8 cellular contexts compared by ENCODE assay signal in genomic region chr20:1802385-1803215, GRCh38.
DNase-seq lines count a peak whose midpoint lies in the region; ATAC-seq and TF ChIP-seq lines count a peak whose summit lies in the region.

No MANE protein-coding gene starts in this region.

- H3K4me3 Mint-ChIP-seq in mesothelial cell of epicardium, result peak overlapping the region; percentile 78
- peak overlapping the region; percentile 73 for H3K4me3 Mint-ChIP-seq in stimulated activated naive CD8-positive, alpha-beta T cell treated with anti-CD3 and anti-CD28 coated beads, Interleukin-15, Interleukin-2, amounts not matched to agents 100 ng/mL and 50 ng/mL, for 24 hours

- TF ChIP-seq CTCF in WI38 (IDR thresholded peaks at IDR 0.05; ENCODE audit: low read depth, low read length) (peak; percentile 57), epithelial cell of esophagus (IDR thresholded peaks at IDR 0.05; ENCODE audit: insufficient read depth, low read depth, low read length, missing control alignments) (peak; percentile 79), mesothelial cell of epicardium (IDR thresholded peaks at IDR 0.05; ENCODE audit: unreplicated experiment) (peak; percentile 25)

- no peak for ATAC-seq in GM21825 (IDR thresholded peaks at IDR 0.05; ENCODE audit: unreplicated experiment)

- no peaks in the 10 kb centered on the region for H3K9me3 ChIP-seq in MG63

- H3K27me3 ChIP-seq in MG63, result no peaks in the 10 kb centered on the region

- H3K4me3 ChIP-seq in MG63 (no peak overlapping the region), WI38 (ENCODE audit: low read depth, low read length) (peak overlapping the region; percentile 48), epithelial cell of esophagus (ENCODE audit: low read length) (peak overlapping the region; percentile 46)

- peak; percentile 31 for DNase-seq in NK-92 treated with Interleukin-12 subunit alpha and Interleukin-12 subunit beta, amount 100 ng/mL, for 24 hours (lab: John Stamatoyannopoulos, UW)
- DNase-seq in NK-92 (lab: John Stamatoyannopoulos, UW; ENCODE audit: unreplicated experiment) (no peak), MG63 (peak; percentile 63), epithelial cell of esophagus (ENCODE audit: low read depth) (peak; percentile 72), mesothelial cell of epicardium (ENCODE audit: low spot score in 2 of 2, unreplicated experiment in 2 of 2) (peak; percentile 45 to 71)

- no peaks in the 10 kb centered on the region for H3K9me3 Mint-ChIP-seq in mesothelial cell of epicardium
- no peaks in the 10 kb centered on the region for H3K9me3 Mint-ChIP-seq in stimulated activated naive CD8-positive, alpha-beta T cell treated with anti-CD3 and anti-CD28 coated beads, Interleukin-15, Interleukin-2, amounts not matched to agents 100 ng/mL and 50 ng/mL, for 24 hours

- no peak overlapping the region for H3K27ac Mint-ChIP-seq in mesothelial cell of epicardium
- H3K27ac Mint-ChIP-seq in stimulated activated naive CD8-positive, alpha-beta T cell treated with anti-CD3 and anti-CD28 coated beads, Interleukin-15, Interleukin-2, amounts not matched to agents 100 ng/mL and 50 ng/mL, for 24 hours, result peak overlapping the region; percentile 76

- peaks cover 9% of the 10 kb centered on the region for H3K4me1 Mint-ChIP-seq in mesothelial cell of epicardium
- peaks cover 19% of the 10 kb centered on the region for H3K4me1 Mint-ChIP-seq in stimulated activated naive CD8-positive, alpha-beta T cell treated with anti-CD3 and anti-CD28 coated beads, Interleukin-15, Interleukin-2, amounts not matched to agents 100 ng/mL and 50 ng/mL, for 24 hours (ENCODE audit: low read depth)

- H3K27me3 Mint-ChIP-seq in mesothelial cell of epicardium (ENCODE audit: low read depth), result peaks cover 69% of the 10 kb centered on the region
- H3K27me3 Mint-ChIP-seq in stimulated activated naive CD8-positive, alpha-beta T cell treated with anti-CD3 and anti-CD28 coated beads, Interleukin-15, Interleukin-2, amounts not matched to agents 100 ng/mL and 50 ng/mL, for 24 hours, result peaks cover 65% of the 10 kb centered on the region

- no peaks in the 10 kb centered on the region for H3K36me3 Mint-ChIP-seq in mesothelial cell of epicardium
- H3K36me3 Mint-ChIP-seq in stimulated activated naive CD8-positive, alpha-beta T cell treated with anti-CD3 and anti-CD28 coated beads, Interleukin-15, Interleukin-2, amounts not matched to agents 100 ng/mL and 50 ng/mL, for 24 hours (ENCODE audit: low read depth), result no peaks in the 10 kb centered on the region

- no peaks in the 10 kb centered on the region for H3K36me3 ChIP-seq in MG63

Comparison
In these comparisons a context has a peak if more than half of its experiments do, and no peak if none do; other contexts are left out.
1. CTCF ChIP-seq: peak in every context shown above with its lines; median percentile 79 in epithelial cell of esophagus; 57 in WI38; 25 in mesothelial cell of epicardium.